In genomic region chr19:52191951-52192350, GRCh38 we compare ENCODE assay signal across 10 cellular contexts. TPM values are rescaled to one million over a fixed set of nuclear protein-coding genes. Genes with fewer than 3 reads are reported as not detected.
DNase-seq lines count a peak whose midpoint lies in the region; ATAC-seq and TF ChIP-seq lines count a peak whose summit lies in the region.
"Had no signal": no experiment of that assay in that cellular context is flagged by ENCODE, and none has a peak within 500 bp of the region (broad histone marks: within the 10 kb centered on the region; RNA-seq: fewer than 3 reads in every experiment).

No MANE protein-coding gene starts in this region.

- POLR2A ChIA-PET in activated CD8-positive, alpha-beta T cell treated with anti-CD3 and anti-CD28 coated beads for 36 hours (lab: Charles Lee), result interaction anchor here (0.6 to 1.3 kb wide), 3 partner anchors 14 to 677 kb away, joined by 3 to 4 read pairs (median 3); no protein-coding TSS in a partner anchor

- WGBS in hepatocyte (ENCODE audit: low lambda C conversion rate, missing lambda C conversion rate), result 79% methylated on average over 2 of the region's 2 CpGs

- no peak overlapping the region for H2AFZ ChIP-seq in hepatocyte

- no peaks in the 10 kb centered on the region for H3K36me3 ChIP-seq in hepatocyte (replicated peaks; ENCODE audit: insufficient read depth, low read depth)
- H3K36me3 ChIP-seq: ovary had no signal

- no peak for ATAC-seq in activated CD8-positive, alpha-beta T cell treated with anti-CD3 and anti-CD28 coated beads for 36 hours
- no peak for ATAC-seq in stimulated activated effector memory CD8-positive, alpha-beta T cell treated with anti-CD3 and anti-CD28 coated beads, Interleukin-12 subunit alpha, Interleukin-12 subunit beta, amount 100 ng/mL, for 72 hours
- ATAC-seq in HG03135 (IDR thresholded peaks at IDR 0.05; ENCODE audit: unreplicated experiment) (no peak), HG03378 (IDR thresholded peaks at IDR 0.05; ENCODE audit: unreplicated experiment) (no peak), HG03460 (IDR thresholded peaks at IDR 0.05; ENCODE audit: unreplicated experiment) (no peak)

- peaks cover 30% of the 10 kb centered on the region for H3K4me1 Mint-ChIP-seq in T-helper 1 cell treated with Interleukin-12 subunit alpha and Interleukin-12 subunit beta and Interleukin-4 antibody, amounts not matched to agents 30 μg/mL and 1 μg/mL, for 36 hours (ENCODE audit: low read depth)
- H3K4me1 Mint-ChIP-seq in activated CD8-positive, alpha-beta T cell treated with anti-CD3 and anti-CD28 coated beads for 36 hours (ENCODE audit: low read depth), result peaks cover 47% of the 10 kb centered on the region
- peaks cover 55% of the 10 kb centered on the region for H3K4me1 Mint-ChIP-seq in stimulated activated effector memory CD8-positive, alpha-beta T cell treated with anti-CD3 and anti-CD28 coated beads, Interleukin-12 subunit alpha, Interleukin-12 subunit beta, amount 100 ng/mL, for 72 hours

- TF ChIP-seq CTCF in activated CD8-positive, alpha-beta T cell treated with anti-CD3 and anti-CD28 coated beads for 36 hours (IDR thresholded peaks at IDR 0.05), result no peak
- no peak for TF ChIP-seq CTCF in hepatocyte (IDR thresholded peaks at IDR 0.05; ENCODE audit: poor library complexity)

- no peak for DNase-seq in T-helper 1 cell
- DNase-seq in activated CD8-positive, alpha-beta T cell treated with anti-CD3 and anti-CD28 coated beads for 36 hours, result peak; percentile 32
- DNase-seq in hepatocyte (ENCODE audit: low spot score), result no peak
- no peak for DNase-seq in stimulated activated effector memory CD8-positive, alpha-beta T cell treated with anti-CD3 and anti-CD28 coated beads, Interleukin-12 subunit alpha, Interleukin-12 subunit beta, amount 100 ng/mL, for 72 hours (ENCODE audit: low spot score in 2 of 2)
- DNase-seq: NCI-H2107, ovary had no signal

- peaks cover 75% of the 10 kb centered on the region for H3K79me2 ChIP-seq in hepatocyte

- no peaks in the 10 kb centered on the region for H3K9me3 Mint-ChIP-seq in T-helper 1 cell treated with Interleukin-12 subunit alpha and Interleukin-12 subunit beta and Interleukin-4 antibody, amounts not matched to agents 30 μg/mL and 1 μg/mL, for 36 hours
- no peaks in the 10 kb centered on the region for H3K9me3 Mint-ChIP-seq in activated CD8-positive, alpha-beta T cell treated with anti-CD3 and anti-CD28 coated beads for 36 hours
- H3K9me3 Mint-ChIP-seq in stimulated activated effector memory CD8-positive, alpha-beta T cell treated with anti-CD3 and anti-CD28 coated beads, Interleukin-12 subunit alpha, Interleukin-12 subunit beta, amount 100 ng/mL, for 72 hours, result no peaks in the 10 kb centered on the region

- intact Hi-C loops in activated CD8-positive, alpha-beta T cell treated with anti-CD3 and anti-CD28 coated beads for 36 hours (cut with micrococcal nuclease), result no loop called here

- no peaks in the 10 kb centered on the region for H3K9me2 ChIP-seq in hepatocyte (replicated peaks; ENCODE audit: insufficient read depth)

- H3K27me3 ChIP-seq in hepatocyte, result no peaks in the 10 kb centered on the region
- H3K27me3 ChIP-seq: ovary had no signal

- peak overlapping the region; percentile 4 for H3K27ac ChIP-seq in hepatocyte

- peak overlapping the region; percentile 62 for H3K27ac Mint-ChIP-seq in T-helper 1 cell treated with Interleukin-12 subunit alpha and Interleukin-12 subunit beta and Interleukin-4 antibody, amounts not matched to agents 30 μg/mL and 1 μg/mL, for 36 hours
- H3K27ac Mint-ChIP-seq in activated CD8-positive, alpha-beta T cell treated with anti-CD3 and anti-CD28 coated beads for 36 hours, result peak overlapping the region; percentile 98
- H3K27ac Mint-ChIP-seq in stimulated activated effector memory CD8-positive, alpha-beta T cell treated with anti-CD3 and anti-CD28 coated beads, Interleukin-12 subunit alpha, Interleukin-12 subunit beta, amount 100 ng/mL, for 72 hours, result peak overlapping the region; percentile 100

- no peaks in the 10 kb centered on the region for H3K9me3 ChIP-seq in hepatocyte (ENCODE audit: low read depth)
- H3K9me3 ChIP-seq: ovary had no signal

- H3K4me3 ChIP-seq in hepatocyte, result no peak overlapping the region

- peaks cover 61% of the 10 kb centered on the region for H4K20me1 ChIP-seq in hepatocyte (ENCODE audit: insufficient read depth, poor library complexity, severe bottlenecking)

- no peaks in the 10 kb centered on the region for H3K27me3 Mint-ChIP-seq in T-helper 1 cell treated with Interleukin-12 subunit alpha and Interleukin-12 subunit beta and Interleukin-4 antibody, amounts not matched to agents 30 μg/mL and 1 μg/mL, for 36 hours (ENCODE audit: low read depth)
- no peaks in the 10 kb centered on the region for H3K27me3 Mint-ChIP-seq in activated CD8-positive, alpha-beta T cell treated with anti-CD3 and anti-CD28 coated beads for 36 hours

- peak overlapping the region; percentile 97 for H3K4me3 Mint-ChIP-seq in T-helper 1 cell treated with Interleukin-12 subunit alpha and Interleukin-12 subunit beta and Interleukin-4 antibody, amounts not matched to agents 30 μg/mL and 1 μg/mL, for 36 hours
- H3K4me3 Mint-ChIP-seq in activated CD8-positive, alpha-beta T cell treated with anti-CD3 and anti-CD28 coated beads for 36 hours, result peak overlapping the region; percentile 93
- peak overlapping the region; percentile 98 for H3K4me3 Mint-ChIP-seq in stimulated activated effector memory CD8-positive, alpha-beta T cell treated with anti-CD3 and anti-CD28 coated beads, Interleukin-12 subunit alpha, Interleukin-12 subunit beta, amount 100 ng/mL, for 72 hours

- peaks cover 41% of the 10 kb centered on the region for H3K36me3 Mint-ChIP-seq in T-helper 1 cell treated with Interleukin-12 subunit alpha and Interleukin-12 subunit beta and Interleukin-4 antibody, amounts not matched to agents 30 μg/mL and 1 μg/mL, for 36 hours (ENCODE audit: low read depth)
- H3K36me3 Mint-ChIP-seq in activated CD8-positive, alpha-beta T cell treated with anti-CD3 and anti-CD28 coated beads for 36 hours (ENCODE audit: low read depth), result peaks cover 44% of the 10 kb centered on the region
- peaks cover 68% of the 10 kb centered on the region for H3K36me3 Mint-ChIP-seq in stimulated activated effector memory CD8-positive, alpha-beta T cell treated with anti-CD3 and anti-CD28 coated beads, Interleukin-12 subunit alpha, Interleukin-12 subunit beta, amount 100 ng/mL, for 72 hours

- CTCF ChIA-PET in activated CD8-positive, alpha-beta T cell treated with anti-CD3 and anti-CD28 coated beads for 36 hours (lab: Charles Lee), result interaction anchor here (1.9 kb wide), 1 partner anchor 45 kb away, joined by 7 read pairs; no protein-coding TSS in a partner anchor

- H3K4me1 ChIP-seq in hepatocyte (ENCODE audit: insufficient read depth), result peaks cover 19% of the 10 kb centered on the region

- peak overlapping the region; percentile 94 for H3K4me2 ChIP-seq in hepatocyte

RNA-seq across cellular contexts. Expression of gene PPP2R1A, which starts 2.1 kb away (rescaled TPM):
- total RNA-seq in activated CD8-positive, alpha-beta T cell treated with anti-CD3 and anti-CD28 coated beads for 36 hours, result 100 to 1,000 TPM; 236 to 237 TPM
- total RNA-seq in hepatocyte, result 171 and 181 TPM in 2 replicates
- polyA plus RNA-seq in hepatocyte, result 283 and 304 TPM in 2 replicates

RNA-seq across cellular contexts. Expression of gene ZNF836, which starts 20.5 kb away (rescaled TPM):
- total RNA-seq in activated CD8-positive, alpha-beta T cell treated with anti-CD3 and anti-CD28 coated beads for 36 hours, result 10 to 100 TPM; 10.3 to 12.6 TPM
- total RNA-seq in hepatocyte, result 4.3 and 9.4 TPM in 2 replicates
- 2.9 and 4.4 TPM in 2 replicates for polyA plus RNA-seq in hepatocyte

RNA-seq across cellular contexts. Expression of gene ZNF616, which starts 52.2 kb away (rescaled TPM):
- 10 to 100 TPM; 11.2 to 11.7 TPM for total RNA-seq in activated CD8-positive, alpha-beta T cell treated with anti-CD3 and anti-CD28 coated beads for 36 hours
- 9.1 and 10.7 TPM in 2 replicates for total RNA-seq in hepatocyte
- 4.6 and 7.8 TPM in 2 replicates for polyA plus RNA-seq in hepatocyte
